9 cellular contexts compared by ENCODE assay signal in genomic region chr21:38887750-38888149, GRCh38.
"Had no signal": no experiment of that assay in that cellular context is flagged by ENCODE, and none has a peak within 500 bp of the region (broad histone marks: within the 10 kb centered on the region; RNA-seq: fewer than 3 reads in every experiment).

No MANE protein-coding gene starts in this region.

- H3K4me1 Mint-ChIP-seq: IgD-negative memory B cell had no signal

- H3K4me3 Mint-ChIP-seq: HFFc6, IgD-negative memory B cell had no signal

- H3K4me1 ChIP-seq: HAP-1 had no signal

- H3K36me3 ChIP-seq: HAP-1 had no signal

- DNase-seq: GM23248, GOT3, H7, HFFc6, KG1 had no signal

- H3K9ac ChIP-seq: GM23248 had no signal

- H2AFZ ChIP-seq: GM23248 had no signal

- H3K4me3 ChIP-seq: GM23248, HAP-1 had no signal

- ATAC-seq: HCT116 had no signal

- H3K27ac Mint-ChIP-seq: HFFc6, IgD-negative memory B cell had no signal

- H3K9me3 ChIP-seq: HAP-1 had no signal

- H3K27ac ChIP-seq: GM23248, HL-60 had no signal
